Comparison of ENCODE assay signal across 9 cellular contexts in the genomic region with DNA sequence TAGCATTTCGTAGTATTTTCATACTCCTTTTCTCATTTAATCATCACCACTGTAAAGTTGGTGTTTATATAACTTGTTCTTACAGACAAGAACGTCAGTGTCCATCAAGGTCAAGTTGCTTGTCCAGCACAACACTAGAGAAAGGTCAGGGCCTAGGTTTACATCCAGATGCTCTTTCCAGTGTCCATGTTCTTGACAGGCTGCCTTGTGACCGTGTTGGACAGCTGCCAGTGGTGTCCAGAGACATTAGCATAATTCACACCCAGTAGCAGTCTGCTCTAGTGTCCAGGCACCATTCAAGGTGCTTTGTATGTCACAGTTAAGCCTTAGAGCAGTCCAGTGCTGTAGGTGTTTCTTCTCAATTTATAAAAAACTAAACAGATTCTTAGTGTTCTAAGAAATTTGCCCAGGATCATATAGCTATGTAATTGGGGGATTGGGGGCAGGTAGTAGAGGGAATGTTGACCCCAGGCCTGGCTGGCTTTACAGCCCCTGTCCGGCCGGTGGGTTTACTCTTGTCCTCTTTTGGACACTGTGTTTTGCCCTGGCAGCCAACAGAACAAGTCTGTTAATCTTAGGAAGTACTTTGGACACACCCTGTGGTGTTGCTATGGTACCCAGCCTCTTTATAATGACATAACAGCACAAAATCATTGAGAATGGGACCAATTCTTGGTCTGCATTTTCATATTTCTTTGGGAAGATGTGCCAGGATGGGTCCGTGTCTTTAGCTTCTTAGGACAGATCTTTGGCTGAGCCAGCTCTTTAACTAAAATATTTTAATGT. TPM values are rescaled to one million over a fixed set of nuclear protein-coding genes. Genes with fewer than 3 reads are reported as not detected.
DNase-seq lines count a peak whose midpoint lies in the region; ATAC-seq, FAIRE-seq and TF ChIP-seq lines count a peak whose summit lies in the region.
"Had no signal": no experiment of that assay in that cellular context is flagged by ENCODE, and none has a peak within 500 bp of the region (broad histone marks: within the 10 kb centered on the region; RNA-seq: fewer than 3 reads in every experiment).

No MANE protein-coding gene starts in this region.

- H3K9me3 ChIP-seq in CD4-positive, alpha-beta memory T cell (ENCODE audit: control insufficient read depth in 1 of 2, low read length in 2 of 2), result no peaks in the 10 kb centered on the region
- H3K9me3 ChIP-seq in RWPE2 (ENCODE audit: severe bottlenecking) (no peaks in the 10 kb centered on the region), pancreas (no peaks in the 10 kb centered on the region)

- DNase-seq in CD4-positive, alpha-beta memory T cell, result no peak
- DNase-seq in RWPE2 (ENCODE audit: low spot score), result no peak
- DNase-seq in head of caudate nucleus, result peak in 34 of 42 donors; percentile 16 to 83 (median 50)
- peak in 2 of 6 donors; percentile 20 to 54 for DNase-seq in pancreas
- DNase-seq in effector memory CD8-positive, alpha-beta T cell, result no peak
- DNase-seq: stimulated activated CD4-positive, alpha-beta T cell treated with anti-CD3 and anti-CD28 coated beads, Interleukin-4, amount 100 ng/mL, for 24 hours had no signal

- FAIRE-seq in pancreas (lab: Jason Lieb, UNC), result no peak

- no peak for ATAC-seq in RWPE2 (ENCODE audit: low read depth)
- peak in 3 of 4 donors; percentile 44 to 49 (median 45) for ATAC-seq in pancreas
- ATAC-seq in GM19351 (IDR thresholded peaks at IDR 0.05; ENCODE audit: unreplicated experiment), result no peak
- no peak for ATAC-seq in GM21717 (IDR thresholded peaks at IDR 0.05; ENCODE audit: unreplicated experiment)
- ATAC-seq in HG03565 (IDR thresholded peaks at IDR 0.05; ENCODE audit: unreplicated experiment), result no peak
- no peak for ATAC-seq in effector memory CD8-positive, alpha-beta T cell (replicated peaks)

- no peaks in the 10 kb centered on the region for H3K27me3 ChIP-seq in CD4-positive, alpha-beta memory T cell (ENCODE audit: insufficient read depth, low read length)
- no peaks in the 10 kb centered on the region for H3K27me3 ChIP-seq in RWPE2 (ENCODE audit: insufficient read depth, poor library complexity, severe bottlenecking)
- no peaks in the 10 kb centered on the region for H3K27me3 ChIP-seq in pancreas

- H3K4me3 Mint-ChIP-seq in CD4-positive, alpha-beta memory T cell, result peak overlapping the region in 7 of 8 donors; percentile 15 to 80 (median 56)
- H3K4me3 Mint-ChIP-seq in effector memory CD8-positive, alpha-beta T cell, result no peak overlapping the region

- peak overlapping the region in 6 of 7 donors; percentile 22 to 80 (median 56) for H3K27ac Mint-ChIP-seq in CD4-positive, alpha-beta memory T cell
- H3K27ac Mint-ChIP-seq in effector memory CD8-positive, alpha-beta T cell, result peak overlapping the region in 1 of 2 donors; percentile 6

- no peak overlapping the region for H3K4me3 ChIP-seq in CD4-positive, alpha-beta memory T cell (ENCODE audit: low read length in 2 of 2)
- H3K4me3 ChIP-seq in RWPE2 (ENCODE audit: severe bottlenecking) (no peak overlapping the region), pancreas (no peak overlapping the region)

- H3K4me1 Mint-ChIP-seq in CD4-positive, alpha-beta memory T cell, result peaks cover 78 to 99% (median 92%) of the 10 kb centered on the region in 4 donors
- peaks cover 66 to 86% of the 10 kb centered on the region in 2 donors for H3K4me1 Mint-ChIP-seq in effector memory CD8-positive, alpha-beta T cell (ENCODE audit: low read depth in 2 of 2)

- H3K36me3 Mint-ChIP-seq in CD4-positive, alpha-beta memory T cell, result peaks cover 13 to 47% of the 10 kb centered on the region in 2 donors
- peaks cover 8% of the 10 kb centered on the region for H3K36me3 Mint-ChIP-seq in effector memory CD8-positive, alpha-beta T cell (ENCODE audit: insufficient read depth)

- CTCF ChIA-PET in CD4-positive, alpha-beta memory T cell (lab: Charles Lee; ENCODE audit: partially characterized antibody), result interaction anchor here (1.3 to 1.7 kb wide), 3 partner anchors 16 to 333 kb away, joined by 3 read pairs; no protein-coding TSS in a partner anchor

- peaks cover 9% of the 10 kb centered on the region for H3K36me3 ChIP-seq in CD4-positive, alpha-beta memory T cell (ENCODE audit: insufficient read depth, low read length)
- peaks cover 54% of the 10 kb centered on the region for H3K36me3 ChIP-seq in RWPE2 (ENCODE audit: low read depth)
- no peaks in the 10 kb centered on the region for H3K36me3 ChIP-seq in pancreas

- no peaks in the 10 kb centered on the region for H3K9me3 Mint-ChIP-seq in CD4-positive, alpha-beta memory T cell
- H3K9me3 Mint-ChIP-seq in effector memory CD8-positive, alpha-beta T cell, result no peaks in the 10 kb centered on the region

- H3K4me1 ChIP-seq in CD4-positive, alpha-beta memory T cell (ENCODE audit: insufficient read depth, low read length), result peaks cover 95% of the 10 kb centered on the region
- H3K4me1 ChIP-seq in RWPE2 (ENCODE audit: insufficient read depth, poor library complexity, severe bottlenecking) (peaks cover 18% of the 10 kb centered on the region), pancreas (peaks cover 9 to 31% (median 11%) of the 10 kb centered on the region in 3 donors)

- no peak for TF ChIP-seq CTCF in RWPE2 (IDR thresholded peaks at IDR 0.05; ENCODE audit: poor library complexity, severe bottlenecking)
- no peak for TF ChIP-seq CTCF in pancreas (IDR thresholded peaks at IDR 0.05)

- H3K27ac ChIP-seq in CD4-positive, alpha-beta memory T cell (ENCODE audit: low read depth, low read length), result no peak overlapping the region
- H3K27ac ChIP-seq in RWPE2 (ENCODE audit: poor library complexity, severe bottlenecking), result peak overlapping the region; percentile 53
- H3K27ac ChIP-seq in pancreas, result no peak overlapping the region

- 51 to 55% methylated on average over 6 of the region's 6 CpGs for WGBS in pancreas, 2 donors

- no peaks in the 10 kb centered on the region for H3K27me3 Mint-ChIP-seq in CD4-positive, alpha-beta memory T cell
- H3K27me3 Mint-ChIP-seq in effector memory CD8-positive, alpha-beta T cell, result no peaks in the 10 kb centered on the region

- intact Hi-C loops in CD4-positive, alpha-beta memory T cell (cut with micrococcal nuclease), result no loop called here
- intact Hi-C loops in head of caudate nucleus (cut with DNase I) (no loop called here), pancreas (cut with DNase I) (no loop called here)

- POLR2A ChIA-PET in CD4-positive, alpha-beta memory T cell (lab: Charles Lee; ENCODE audit: partially characterized antibody), result interaction anchor here (1.0 kb wide), 1 partner anchor 14 kb away, joined by 3 read pairs; no protein-coding TSS in a partner anchor

RNA-seq across cellular contexts. Expression of a gene that starts 8.0 kb away (rescaled TPM):
- total RNA-seq in CD4-positive, alpha-beta memory T cell, result 10 to 100 TPM; 18.5 to 19.3 TPM
- 1 to 10 TPM; 5.9 to 6.4 TPM for polyA plus RNA-seq in CD4-positive, alpha-beta memory T cell
- 10 to 100 TPM in 1 of 6 donors, 1 to 10 TPM in 5; 5.0 to 10.7 (median 6.1) TPM for total RNA-seq in pancreas
- 1 to 10 TPM; 3.5 to 4.6 TPM for polyA plus RNA-seq in pancreas

Comparison
In these comparisons a context has a peak if more than half of its experiments do, and no peak if none do; other contexts are left out.
1. DNase-seq: peak in head of caudate nucleus (34 of 42); none in CD4-positive, alpha-beta memory T cell (0 of 5), RWPE2 (single experiment) and effector memory CD8-positive, alpha-beta T cell (0 of 3).
2. H3K4me3 Mint-ChIP-seq: peak in CD4-positive, alpha-beta memory T cell (7 of 8); none in effector memory CD8-positive, alpha-beta T cell (0 of 2).
3. ATAC-seq: peak in pancreas (3 of 4); none in RWPE2 (single experiment), GM19351 (single experiment), GM21717 (single experiment), HG03565 (single experiment) and effector memory CD8-positive, alpha-beta T cell (single experiment).